ENCODE assay signal across 10 cellular contexts in genomic region chr12:91344408-91344807, GRCh38.
"Had no signal": no experiment of that assay in that cellular context is flagged by ENCODE, and none has a peak within 500 bp of the region (broad histone marks: within the 10 kb centered on the region; RNA-seq: fewer than 3 reads in every experiment).

No MANE protein-coding gene starts in this region.

- H3K36me3 ChIP-seq: HAP-1 had no signal

- H2AFZ ChIP-seq: GM23248 had no signal

- FAIRE-seq: HepG2 had no signal

- DNase-seq: GM23248, GOT3, H7, HFFc6, KBM-7 had no signal

- H3K9me3 Mint-ChIP-seq: HFFc6, IgD-negative memory B cell had no signal

- H3K4me3 ChIP-seq: GM23248, HAP-1 had no signal

- H3K27ac Mint-ChIP-seq: HFFc6, IgD-negative memory B cell had no signal

- H3K4me1 Mint-ChIP-seq: IgD-negative memory B cell had no signal

- H3K9me3 ChIP-seq: HAP-1 had no signal

- H3K36me3 Mint-ChIP-seq: IgD-negative memory B cell had no signal

- H3K4me1 ChIP-seq: HAP-1 had no signal

- H3K4me3 Mint-ChIP-seq: HFFc6, IgD-negative memory B cell had no signal

- ATAC-seq: HCT116, HepG2 had no signal

- H3K27ac ChIP-seq: GM23248, HL-60 had no signal
